In the genomic region with DNA sequence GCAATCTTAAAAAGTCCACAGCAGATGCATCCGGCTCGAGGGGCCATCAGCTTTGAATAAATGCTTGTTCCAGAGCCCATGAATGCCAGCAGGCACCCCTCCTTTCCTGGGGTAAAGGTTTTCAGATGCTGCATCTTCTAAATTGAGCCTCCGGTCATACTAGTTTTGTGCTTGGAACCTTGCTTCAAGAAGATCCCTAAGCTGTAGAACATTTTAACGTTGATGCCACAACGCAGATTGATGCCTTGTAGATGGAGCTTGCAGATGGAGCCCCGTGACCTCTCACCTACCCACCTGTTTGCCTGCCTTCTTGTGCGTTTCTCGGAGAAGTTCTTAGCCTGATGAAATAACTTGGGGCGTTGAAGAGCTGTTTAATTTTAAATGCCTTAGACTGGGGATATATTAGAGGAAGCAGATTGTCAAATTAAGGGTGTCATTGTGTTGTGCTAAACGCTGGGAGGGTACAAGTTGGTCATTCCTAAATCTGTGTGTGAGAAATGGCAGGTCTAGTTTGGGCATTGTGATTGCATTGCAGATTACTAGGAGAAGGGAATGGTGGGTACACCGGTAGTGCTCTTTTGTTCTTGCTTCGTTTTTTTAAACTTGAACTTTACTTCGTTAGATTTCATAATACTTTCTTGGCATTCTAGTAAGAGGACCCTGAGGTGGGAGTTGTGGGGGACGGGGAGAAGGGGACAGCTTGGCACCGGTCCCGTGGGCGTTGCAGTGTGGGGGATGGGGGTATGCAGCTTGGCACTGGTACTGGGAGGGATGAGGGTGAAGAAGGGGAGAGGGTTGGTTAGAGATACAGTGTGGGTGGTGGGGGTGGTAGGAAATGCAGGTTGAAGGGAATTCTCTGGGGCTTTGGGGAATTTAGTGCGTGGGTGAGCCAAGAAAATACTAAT, we compare ENCODE assay signal across 8 cellular contexts. TPM values are rescaled to one million over a fixed set of nuclear protein-coding genes. Genes with fewer than 3 reads are reported as not detected.
A peak's percentile ranks its signal among the peaks of the same experiment; 100 is the strongest.
DNase-seq lines count a peak whose midpoint lies in the region; ATAC-seq and TF ChIP-seq lines count a peak whose summit lies in the region.

No MANE protein-coding gene starts in this region.

- ATAC-seq in left lung: no peak
- no peak for ATAC-seq in GM18868 (IDR thresholded peaks at IDR 0.05; ENCODE audit: unreplicated experiment)

- DNase-seq in GM13976 (ENCODE audit: low spot score) (peak; percentile 5), SK-N-MC (ENCODE audit: low read depth, low spot score) (no peak), mammary epithelial cell (peak; percentile 57), left lung (peak in 1 of 2 donors; percentile 68), NCI-H1930 (lab: John Stamatoyannopoulos, UW) (no peak), NCI-H2196 (lab: John Stamatoyannopoulos, UW; ENCODE audit: unreplicated experiment) (no peak)
- peak; percentile 46 to 56 for DNase-seq in stimulated activated CD8-positive, alpha-beta memory T cell treated with anti-CD3 and anti-CD28 coated beads, Interleukin-15, amount 100 ng/mL, for 48 hours (ENCODE audit: low read depth in 2 of 2)

- peak overlapping the region; percentile 31 for H3K4me3 ChIP-seq in SK-N-MC
- peak overlapping the region; percentile 63 to 89 (median 87) for H3K4me3 ChIP-seq in mammary epithelial cell (replicated peaks in 1 of 3; ENCODE audit: insufficient read depth in 1 of 3, low read depth in 2 of 3, low read length in 3 of 3)
- H3K4me3 ChIP-seq in left lung: peak overlapping the region; percentile 76 to 80

- no peak overlapping the region for H2AFZ ChIP-seq in mammary epithelial cell (ENCODE audit: low read depth, low read length)

- H3K9ac ChIP-seq in SK-N-MC (ENCODE audit: insufficient read length) (peak overlapping the region; percentile 49), mammary epithelial cell (ENCODE audit: insufficient read depth, low read length) (peak overlapping the region; percentile 99)

- H3K27ac ChIP-seq in SK-N-MC (peak overlapping the region; percentile 99), mammary epithelial cell (ENCODE audit: insufficient read depth, low read depth, low read length) (peak overlapping the region; percentile 100), left lung (peak overlapping the region; percentile 99 to 100)

- peaks cover 78% of the 10 kb centered on the region for H3K79me2 ChIP-seq in mammary epithelial cell (ENCODE audit: insufficient read depth, low read length)

- CTCF ChIA-PET in mammary epithelial cell (lab: Charles Lee; ENCODE audit: low non-redundant PET): no interaction called here

- in situ Hi-C loops in GM13976 (cut with MboI; ENCODE audit: low sequenced_read_pairs, unreplicated experiment) (no loop called here), mammary epithelial cell (cut with MboI; ENCODE audit: low sequenced_read_pairs in 2 of 2) (loop anchor here (5.0 kb wide), 1 partner anchor 78 kb away; no protein-coding TSS in a partner anchor)

- H3K4me2 ChIP-seq in mammary epithelial cell (ENCODE audit: insufficient read depth, low read depth, low read length): peak overlapping the region; percentile 75

- TF ChIP-seq CTCF in GM13976 (IDR thresholded peaks at IDR 0.05; ENCODE audit: borderline replicate concordance, control extremely low read depth, extremely low read depth, insufficient read depth, missing control alignments) (no peak), mammary epithelial cell (conservative IDR thresholded peaks at IDR 0.05 in 1 of 2, IDR thresholded peaks at IDR 0.05 in 1 of 2; ENCODE audit: extremely low read depth in 1 of 2, insufficient read depth in 1 of 2, low read depth in 1 of 2, low read length in 2 of 2) (no peak), left lung (IDR thresholded peaks at IDR 0.05) (no peak)

- H3K36me3 ChIP-seq in SK-N-MC (ENCODE audit: insufficient read depth, low read length): no peaks in the 10 kb centered on the region
- H3K36me3 ChIP-seq in mammary epithelial cell (ENCODE audit: insufficient read depth, low read length): peaks cover 2% of the 10 kb centered on the region
- peaks cover 0 to 43% of the 10 kb centered on the region in 2 donors for H3K36me3 ChIP-seq in left lung

- H3K9me3 ChIP-seq in SK-N-MC (ENCODE audit: low read depth, low read length) (no peaks in the 10 kb centered on the region), mammary epithelial cell (replicated peaks; ENCODE audit: insufficient read depth, low read length) (no peaks in the 10 kb centered on the region), left lung (no peaks in the 10 kb centered on the region)

- H4K20me1 ChIP-seq in mammary epithelial cell (ENCODE audit: insufficient read depth, low read length): peaks cover 9% of the 10 kb centered on the region

- H3K4me1 ChIP-seq in mammary epithelial cell (ENCODE audit: insufficient read depth, low read length) (peaks cover 30% of the 10 kb centered on the region), left lung (peaks cover 26 to 51% of the 10 kb centered on the region in 2 donors)

- dilution Hi-C loops in mammary epithelial cell (cut with HindIII; ENCODE audit: low sequenced_read_pairs): loop anchor here (5.0 kb wide), 2 partner anchors 52 to 73 kb away; partner anchors contain the start of gene MALAT1

- no TSS peak for BruUV-seq in mammary epithelial cell (replicated peaks; lab: Mats Ljungman, UMichigan)

- H3K27me3 ChIP-seq in mammary epithelial cell (ENCODE audit: insufficient read depth, low read length): no peaks in the 10 kb centered on the region
- no peaks in the 10 kb centered on the region for H3K27me3 ChIP-seq in left lung

- intact Hi-C loops in mammary epithelial cell (cut with micrococcal nuclease) (no loop called here), left lung (cut with DNase I) (loop anchor here (5.0 kb wide), 2 partner anchors 73 to 78 kb away; partner anchors contain the start of gene MALAT1 (in 1 of the 2))

- 0% methylated on average over 14 of the region's 18 CpGs for WGBS in mammary epithelial cell (ENCODE audit: low coverage, missing lambda C conversion rate)

RNA-seq across cellular contexts. Expression of gene NEAT1, which starts 1.9 kb away (rescaled TPM):
- total RNA-seq in mammary epithelial cell (100 to 1,000 TPM; 364 to 775 TPM), left lung (1,000 to 10,000 TPM; 1,146 to 1,441 TPM)
- polyA plus RNA-seq in mammary epithelial cell: 20.1 TPM
- polyA minus RNA-seq in mammary epithelial cell: 98.8 TPM

RNA-seq across cellular contexts. Expression of gene FRMD8, which starts 38.0 kb away (rescaled TPM):
- total RNA-seq in mammary epithelial cell (10 to 100 TPM; 43.4 to 74.8 TPM), left lung (10 to 100 TPM; 31.7 to 31.9 TPM)
- 34.0 TPM for polyA plus RNA-seq in mammary epithelial cell
- 43.2 TPM for polyA minus RNA-seq in mammary epithelial cell

RNA-seq across cellular contexts. Expression of gene SLC25A45, which starts 42.0 kb away (rescaled TPM):
- total RNA-seq in mammary epithelial cell: 1 to 10 TPM in 1 of 2 donors, under 1 TPM in 1; 0.50 to 2.4 TPM
- 0.28 TPM for polyA plus RNA-seq in mammary epithelial cell
- polyA minus RNA-seq in mammary epithelial cell: 2.0 TPM
- 1 to 10 TPM; 8.4 to 9.8 TPM for total RNA-seq in left lung

Comparison
In these comparisons a context has a peak if more than half of its experiments do, and no peak if none do; other contexts are left out.
1. DNase-seq: peak in GM13976 (single experiment), mammary epithelial cell (single experiment) and stimulated activated CD8-positive, alpha-beta memory T cell treated with anti-CD3 and anti-CD28 coated beads, Interleukin-15, amount 100 ng/mL, for 48 hours (2 of 2); none in SK-N-MC (single experiment), NCI-H1930 (0 of 2) and NCI-H2196 (single experiment).
2. H3K4me3 ChIP-seq: peak in every context shown above with its lines; median percentile 87 in mammary epithelial cell; 78 in left lung; 31 in SK-N-MC.
3. Peak in every context shown above with its lines, with median percentiles within 50 percentile points of each other: H3K27ac ChIP-seq.